In the genomic region with DNA sequence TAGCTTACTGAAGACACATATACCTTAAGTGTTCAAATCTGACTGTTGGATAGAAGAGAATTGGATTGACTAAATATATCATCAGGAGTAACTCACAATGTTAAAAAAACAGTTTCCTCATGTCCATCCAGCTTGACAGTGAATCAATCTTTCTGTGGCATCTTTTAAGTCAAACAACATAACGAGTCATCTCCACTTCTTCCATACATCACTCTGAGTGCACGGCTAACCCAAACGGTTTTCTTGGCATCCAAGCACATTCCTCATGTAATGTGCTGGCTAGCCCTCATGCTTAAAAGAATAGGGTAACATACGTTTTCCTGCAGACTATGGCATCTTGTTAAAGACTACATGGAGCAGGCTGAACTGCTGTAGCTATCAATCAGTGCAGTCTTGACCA, we compare ENCODE assay signal across 20 cellular contexts.
"Had no signal": no experiment of that assay in that cellular context is flagged by ENCODE, and none has a peak within 500 bp of the region (broad histone marks: within the 10 kb centered on the region; RNA-seq: fewer than 3 reads in every experiment).

No MANE protein-coding gene starts in this region.

- H3K4me1 ChIP-seq: adrenal gland, esophagus squamous epithelium, gastroesophageal sphincter, testis had no signal

- H3K9me3 Mint-ChIP-seq: activated CD8-positive, alpha-beta T cell treated with anti-CD3 and anti-CD28 coated beads for 36 hours; mesothelial cell of epicardium; neural crest cell; stimulated activated naive CD8-positive, alpha-beta T cell treated with anti-CD3 and anti-CD28 coated beads, Interleukin-15, amount 100 ng/mL, for 72 hours had no signal

- H3K4me3 ChIP-seq: adrenal gland, dorsolateral prefrontal cortex, esophagus squamous epithelium, gastroesophageal sphincter, ovary, testis had no signal

- H3K36me3 Mint-ChIP-seq: mesothelial cell of epicardium had no signal

- H3K9me3 ChIP-seq: adrenal gland, esophagus squamous epithelium, gastroesophageal sphincter, ovary, testis had no signal

- H3K4me1 Mint-ChIP-seq: neural crest cell; stimulated activated naive CD8-positive, alpha-beta T cell treated with anti-CD3 and anti-CD28 coated beads, Interleukin-15, amount 100 ng/mL, for 72 hours had no signal

- H3K27me3 Mint-ChIP-seq: stimulated activated naive CD8-positive, alpha-beta T cell treated with anti-CD3 and anti-CD28 coated beads, Interleukin-15, amount 100 ng/mL, for 72 hours had no signal

- H3K36me3 ChIP-seq: adrenal gland, esophagus squamous epithelium, gastroesophageal sphincter, ovary, WERI-Rb-1 had no signal

- DNase-seq: activated CD4-positive, alpha-beta T cell treated with anti-CD3 and anti-CD28 coated beads for 4 hours; activated CD8-positive, alpha-beta memory T cell treated with anti-CD3 and anti-CD28 coated beads, Interleukin-2, amount 50 U/mL, for 48 hours; activated CD8-positive, alpha-beta T cell treated with anti-CD3 and anti-CD28 coated beads for 36 hours; activated naive CD4-positive, alpha-beta T cell treated with Interleukin-2 at 50 U/mL for 16 hours; adrenal gland; dorsolateral prefrontal cortex; esophagus squamous epithelium; hippocampal formation; kidney glomerular epithelial cell; ovary; stimulated activated CD4-positive, alpha-beta T cell treated with anti-CD3 and anti-CD28 coated beads, Interleukin-4, amount 100 ng/mL, for 24 hours; stimulated activated naive CD8-positive, alpha-beta T cell treated with anti-CD3 and anti-CD28 coated beads, Interleukin-15, amount 100 ng/mL, for 72 hours; T-helper 1 cell; testis; WERI-Rb-1 had no signal

- H3K27ac Mint-ChIP-seq: activated CD8-positive, alpha-beta T cell treated with anti-CD3 and anti-CD28 coated beads for 36 hours; mesothelial cell of epicardium; stimulated activated naive CD8-positive, alpha-beta T cell treated with anti-CD3 and anti-CD28 coated beads, Interleukin-15, amount 100 ng/mL, for 72 hours had no signal

- H3K4me3 Mint-ChIP-seq: activated CD8-positive, alpha-beta T cell treated with anti-CD3 and anti-CD28 coated beads for 36 hours; mesothelial cell of epicardium; neural crest cell; stimulated activated naive CD8-positive, alpha-beta T cell treated with anti-CD3 and anti-CD28 coated beads, Interleukin-15, amount 100 ng/mL, for 72 hours had no signal

- H3K27me3 ChIP-seq: adrenal gland, esophagus squamous epithelium, ovary, testis had no signal

- H3K27ac ChIP-seq: adrenal gland, dorsolateral prefrontal cortex, esophagus squamous epithelium, gastroesophageal sphincter, ovary, testis, WERI-Rb-1 had no signal

- ATAC-seq: activated CD8-positive, alpha-beta T cell treated with anti-CD3 and anti-CD28 coated beads for 36 hours; gastroesophageal sphincter; stimulated activated naive CD8-positive, alpha-beta T cell treated with anti-CD3 and anti-CD28 coated beads, Interleukin-15, amount 100 ng/mL, for 72 hours had no signal

- FAIRE-seq: endometrium, urothelium cell line had no signal
